19 cellular contexts compared by ENCODE assay signal in genomic region chr3:193910310-193910709, GRCh38.
DNase-seq lines count a peak whose midpoint lies in the region; ATAC-seq and TF ChIP-seq lines count a peak whose summit lies in the region.
"Had no signal": no experiment of that assay in that cellular context is flagged by ENCODE, and none has a peak within 500 bp of the region (broad histone marks: within the 10 kb centered on the region; RNA-seq: fewer than 3 reads in every experiment).

No MANE protein-coding gene starts in this region.

- H3F3A ChIP-seq in neural progenitor cell (ENCODE audit: low read depth): peaks cover 24% of the 10 kb centered on the region

- H4K20me1 ChIP-seq in Karpas-422 (ENCODE audit: insufficient read depth, low read depth, low read length): no peaks in the 10 kb centered on the region
- no peaks in the 10 kb centered on the region for H4K20me1 ChIP-seq in neural progenitor cell (ENCODE audit: low read depth)

- peak overlapping the region in 2 of 3 donors; percentile 51 to 66 for H3K27ac Mint-ChIP-seq in CD4-positive, CD25-positive, alpha-beta regulatory T cell
- H3K27ac Mint-ChIP-seq in neural progenitor cell: no peak overlapping the region

- H3K4me3 Mint-ChIP-seq in CD4-positive, CD25-positive, alpha-beta regulatory T cell: no peak overlapping the region
- no peak overlapping the region for H3K4me3 Mint-ChIP-seq in neural progenitor cell

- DNase-seq in CD4-positive, CD25-positive, alpha-beta regulatory T cell: no peak
- DNase-seq in Karpas-422 (no peak), erythroblast (lab: John Stamatoyannopoulos, UW) (peak; percentile 17), neural progenitor cell (ENCODE audit: low spot score) (no peak), superior temporal gyrus (ENCODE audit: extremely low spot score) (no peak), tibial artery (no peak), Right ventricle myocardium inferior (ENCODE audit: missing footprints) (no peak)
- DNase-seq: C1 segment of cervical spinal cord, DMS79, GM23248, NCI-H1105 treated with DMSO at 0.1 percent for 48 hours, NCI-H2029 treated with DMSO at 0.1 percent for 48 hours, NCI-H226, NCI-H510A treated with DMSO at 0.1 percent for 48 hours, NCI-H748 treated with DMSO at 0.1 percent for 48 hours, Peyer's patch had no signal

- H3K9me3 ChIP-seq in CD4-positive, CD25-positive, alpha-beta regulatory T cell (ENCODE audit: control insufficient read depth in 2 of 2, low read length in 2 of 2): no peaks in the 10 kb centered on the region
- H3K9me3 ChIP-seq in Karpas-422 (ENCODE audit: low read length) (peaks cover 4% of the 10 kb centered on the region; the same call in 1 of the 2 replicates), neural progenitor cell (ENCODE audit: low read depth) (no peaks in the 10 kb centered on the region), tibial artery (peaks cover 0 to 9% (median 4%) of the 10 kb centered on the region in 3 donors)
- H3K9me3 ChIP-seq: HAP-1, Peyer's patch, SJSA1 had no signal

- H3K4me2 ChIP-seq in Karpas-422 (ENCODE audit: low read depth, low read length, poor library complexity, severe bottlenecking) (no peak overlapping the region), neural progenitor cell (no peak overlapping the region)

- peaks cover 0 to 6% (median 0%) of the 10 kb centered on the region in 7 donors for H3K9me3 Mint-ChIP-seq in CD4-positive, CD25-positive, alpha-beta regulatory T cell
- H3K9me3 Mint-ChIP-seq in neural progenitor cell: peaks cover 17% of the 10 kb centered on the region

- ATAC-seq in CD4-positive, CD25-positive, alpha-beta regulatory T cell (ENCODE audit: low read depth in 2 of 2): no peak
- ATAC-seq in Right ventricle myocardium inferior: no peak
- ATAC-seq: HepG2 had no signal

- H3K27me3 Mint-ChIP-seq in CD4-positive, CD25-positive, alpha-beta regulatory T cell: no peaks in the 10 kb centered on the region
- peaks cover 46% of the 10 kb centered on the region for H3K27me3 Mint-ChIP-seq in neural progenitor cell (ENCODE audit: insufficient read depth, low read depth)

- no peaks in the 10 kb centered on the region for H3K27me3 ChIP-seq in CD4-positive, CD25-positive, alpha-beta regulatory T cell (ENCODE audit: control insufficient read depth, insufficient read depth, low read length)
- H3K27me3 ChIP-seq in Karpas-422 (ENCODE audit: low read length) (peaks cover 4% of the 10 kb centered on the region; the same call in 1 of the 2 replicates), neural progenitor cell (no peaks in the 10 kb centered on the region), tibial artery (peaks cover 0 to 6% of the 10 kb centered on the region in 2 donors)
- H3K27me3 ChIP-seq: Peyer's patch, SJSA1 had no signal

- no peak overlapping the region for H3K9ac ChIP-seq in Karpas-422 (ENCODE audit: low read length)
- no peak overlapping the region for H3K9ac ChIP-seq in neural progenitor cell
- H3K9ac ChIP-seq: GM23248 had no signal

- no peak for TF ChIP-seq POLR2A in erythroblast (IDR thresholded peaks at IDR 0.05; ENCODE audit: low read length)

- H3K4me1 ChIP-seq in CD4-positive, CD25-positive, alpha-beta regulatory T cell (ENCODE audit: control insufficient read depth, insufficient read depth, low read length, poor library complexity, severe bottlenecking): peaks cover 26% of the 10 kb centered on the region
- H3K4me1 ChIP-seq in Karpas-422 (ENCODE audit: low read length) (peaks cover 34% of the 10 kb centered on the region), neural progenitor cell (peaks cover 19% of the 10 kb centered on the region), tibial artery (peaks cover 0 to 6% (median 0%) of the 10 kb centered on the region in 4 donors)
- H3K4me1 ChIP-seq: SJSA1 had no signal

- H2AFZ ChIP-seq in Karpas-422 (ENCODE audit: low read length) (no peak overlapping the region), neural progenitor cell (replicated peaks) (peak overlapping the region; percentile 63)
- H2AFZ ChIP-seq: GM23248 had no signal

- intact Hi-C loops in tibial artery (cut with DNase I; ENCODE audit: low total_unique reads) (no loop called here), Right ventricle myocardium inferior (cut with DNase I) (no loop called here)

- no peaks in the 10 kb centered on the region for H3K79me2 ChIP-seq in Karpas-422 (ENCODE audit: low read length)
- H3K79me2 ChIP-seq in neural progenitor cell (ENCODE audit: low read depth): no peaks in the 10 kb centered on the region

- H3K27ac ChIP-seq in CD4-positive, CD25-positive, alpha-beta regulatory T cell (ENCODE audit: insufficient read depth, low read length, poor library complexity, severe bottlenecking): peak overlapping the region; percentile 7
- H3K27ac ChIP-seq in Karpas-422 (ENCODE audit: low read length) (peak overlapping the region; percentile 67; the same call in 1 of the 2 replicates), neural progenitor cell (no peak overlapping the region), tibial artery (no peak overlapping the region)
- H3K27ac ChIP-seq: GM23248, SJSA1 had no signal

- TF ChIP-seq CTCF in neural progenitor cell (IDR thresholded peaks at IDR 0.05): no peak
- TF ChIP-seq CTCF in tibial artery (IDR thresholded peaks at IDR 0.05): no peak

- H3K4me1 Mint-ChIP-seq in CD4-positive, CD25-positive, alpha-beta regulatory T cell: peaks cover 6 to 38% (median 10%) of the 10 kb centered on the region in 4 donors
- H3K4me1 Mint-ChIP-seq in neural progenitor cell: peaks cover 39% of the 10 kb centered on the region

- no peaks in the 10 kb centered on the region for H3K36me3 ChIP-seq in CD4-positive, CD25-positive, alpha-beta regulatory T cell (ENCODE audit: control insufficient read depth, insufficient read depth, low read length)
- H3K36me3 ChIP-seq in Karpas-422 (ENCODE audit: insufficient read depth, low read length): no peaks in the 10 kb centered on the region; the same call in 1 of the 2 replicates
- H3K36me3 ChIP-seq in neural progenitor cell: no peaks in the 10 kb centered on the region
- H3K36me3 ChIP-seq in tibial artery: no peaks in the 10 kb centered on the region
- H3K36me3 ChIP-seq: HAP-1, Peyer's patch, SJSA1 had no signal

- no peaks in the 10 kb centered on the region for H3K36me3 Mint-ChIP-seq in CD4-positive, CD25-positive, alpha-beta regulatory T cell
- H3K36me3 Mint-ChIP-seq in neural progenitor cell: no peaks in the 10 kb centered on the region

- no peaks in the 10 kb centered on the region for H3K9me2 ChIP-seq in Karpas-422 (replicated peaks; ENCODE audit: insufficient read depth, low read length)

- H3K4me3 ChIP-seq in CD4-positive, CD25-positive, alpha-beta regulatory T cell (ENCODE audit: low read depth, low read length): no peak overlapping the region
- H3K4me3 ChIP-seq in Karpas-422 (ENCODE audit: low read length) (no peak overlapping the region), neural progenitor cell (no peak overlapping the region), tibial artery (no peak overlapping the region)
- H3K4me3 ChIP-seq: GM23248, HAP-1, Peyer's patch, SJSA1 had no signal

Comparison
In these comparisons a context has a peak if more than half of its experiments do, and no peak if none do; other contexts are left out.
1. DNase-seq: peak in erythroblast (2 of 2); none in CD4-positive, CD25-positive, alpha-beta regulatory T cell (0 of 3), Karpas-422 (single experiment), neural progenitor cell (single experiment), superior temporal gyrus (single experiment), tibial artery (0 of 2) and Right ventricle myocardium inferior (single experiment).
2. H3K27ac ChIP-seq: peak in CD4-positive, CD25-positive, alpha-beta regulatory T cell (single experiment) and Karpas-422 (single experiment); none in neural progenitor cell (single experiment) and tibial artery (0 of 2).